Comparison of ENCODE assay signal across 9 cellular contexts in the genomic region with DNA sequence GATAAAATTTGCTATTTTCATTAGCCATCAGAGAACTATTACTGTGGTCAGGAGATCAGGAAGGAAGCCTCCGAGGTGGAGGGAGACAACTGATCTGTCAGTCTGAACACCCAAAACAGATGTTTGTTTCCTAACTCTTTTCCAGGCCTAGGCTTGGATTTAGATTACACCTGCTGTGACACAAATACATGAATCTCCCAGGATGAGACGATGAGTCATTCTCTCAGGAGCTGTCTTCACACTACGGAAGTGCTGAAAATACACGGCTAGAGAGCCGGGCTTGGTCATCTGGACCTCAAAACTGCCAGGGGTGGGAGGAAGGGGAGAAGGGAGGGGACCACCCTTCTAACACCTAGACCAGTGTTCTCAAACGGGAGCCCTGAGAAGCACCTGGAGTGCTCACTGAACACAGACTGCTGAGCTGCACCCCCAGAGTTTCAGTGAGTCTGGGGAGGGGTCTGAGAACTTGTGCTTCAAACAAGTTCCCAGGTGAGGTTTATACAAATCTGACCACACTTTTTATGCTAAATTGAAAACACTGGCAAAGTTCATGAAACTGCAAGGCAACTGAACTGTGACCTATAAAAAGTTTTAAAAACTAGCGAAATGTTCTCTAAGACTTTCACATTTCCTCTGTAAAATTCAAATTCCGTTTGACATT.
DNase-seq lines count a peak whose midpoint lies in the region; ATAC-seq and TF ChIP-seq lines count a peak whose summit lies in the region.
"Had no signal": no experiment of that assay in that cellular context is flagged by ENCODE, and none has a peak within 500 bp of the region (broad histone marks: within the 10 kb centered on the region; RNA-seq: fewer than 3 reads in every experiment).

No MANE protein-coding gene starts in this region.

- H3K9me3 ChIP-seq in CD4-positive, alpha-beta T cell (ENCODE audit: control insufficient read depth, low read length): no peaks in the 10 kb centered on the region

- DNase-seq in NCI-H345 treated with DMSO at 0.1 percent for 48 hours (lab: John Stamatoyannopoulos, UW; ENCODE audit: unreplicated experiment): peak; percentile 9
- no peak for DNase-seq in progenitor cell of endocrine pancreas (ENCODE audit: low spot score, unreplicated experiment)
- no peak for DNase-seq in NCI-H526 treated with DMSO at 0.1 percent for 48 hours (lab: John Stamatoyannopoulos, UW)
- DNase-seq in CD4-positive, alpha-beta T cell: no peak
- no peak for DNase-seq in GDM1 (lab: John Stamatoyannopoulos, UW)
- DNase-seq: stimulated activated CD4-positive, alpha-beta T cell treated with anti-CD3 and anti-CD28 coated beads, Interleukin-4, amount 100 ng/mL, for 4 hours had no signal

- H3K27ac ChIP-seq in CD4-positive, alpha-beta T cell (ENCODE audit: low read depth, low read length): no peak overlapping the region

- H3K27ac Mint-ChIP-seq in progenitor cell of endocrine pancreas: peak overlapping the region; percentile 8
- H3K27ac Mint-ChIP-seq in CD4-positive, alpha-beta T cell: no peak overlapping the region

- no peaks in the 10 kb centered on the region for H3K36me3 Mint-ChIP-seq in progenitor cell of endocrine pancreas (ENCODE audit: insufficient read depth)
- H3K36me3 Mint-ChIP-seq in CD4-positive, alpha-beta T cell (ENCODE audit: low read depth): no peaks in the 10 kb centered on the region

- no peaks in the 10 kb centered on the region for H3K27me3 Mint-ChIP-seq in progenitor cell of endocrine pancreas
- no peaks in the 10 kb centered on the region for H3K27me3 Mint-ChIP-seq in CD4-positive, alpha-beta T cell

- peaks cover 46% of the 10 kb centered on the region for H3K4me1 Mint-ChIP-seq in progenitor cell of endocrine pancreas (ENCODE audit: low read depth)
- H3K4me1 Mint-ChIP-seq in CD4-positive, alpha-beta T cell (ENCODE audit: low read depth): peaks cover 5% of the 10 kb centered on the region

- no peaks in the 10 kb centered on the region for H3K9me3 Mint-ChIP-seq in progenitor cell of endocrine pancreas (ENCODE audit: low read depth)
- no peaks in the 10 kb centered on the region for H3K9me3 Mint-ChIP-seq in CD4-positive, alpha-beta T cell

- intact Hi-C loops in CD4-positive, alpha-beta T cell (cut with DNase I, micrococcal nuclease): no loop called here

- H3K27me3 ChIP-seq in CD4-positive, alpha-beta T cell (ENCODE audit: control insufficient read depth, insufficient read depth, low read length): no peaks in the 10 kb centered on the region

- peak; percentile 28 for ATAC-seq in GM19035 (IDR thresholded peaks at IDR 0.05; ENCODE audit: unreplicated experiment)
- ATAC-seq in HG02884 (IDR thresholded peaks at IDR 0.05; ENCODE audit: unreplicated experiment): peak; percentile 20
- no peak for ATAC-seq in CD4-positive, alpha-beta T cell (ENCODE audit: poor library complexity)
- no peak for ATAC-seq in GM21526 (IDR thresholded peaks at IDR 0.05; ENCODE audit: low FRiP score, unreplicated experiment)

- no peak overlapping the region for H3K4me3 Mint-ChIP-seq in progenitor cell of endocrine pancreas (ENCODE audit: low read depth)
- no peak overlapping the region for H3K4me3 Mint-ChIP-seq in CD4-positive, alpha-beta T cell

- POLR2A ChIA-PET in CD4-positive, alpha-beta T cell (lab: Charles Lee): no interaction called here

- CTCF ChIA-PET in CD4-positive, alpha-beta T cell (lab: Charles Lee): no interaction called here

- no peak for TF ChIP-seq CTCF in progenitor cell of endocrine pancreas (IDR thresholded peaks at IDR 0.05; ENCODE audit: unreplicated experiment)
- TF ChIP-seq CTCF in CD4-positive, alpha-beta T cell (IDR thresholded peaks at IDR 0.05): no peak

Comparison
In these comparisons a context has a peak if more than half of its experiments do, and no peak if none do; other contexts are left out.
1. ATAC-seq: peak in GM19035 (single experiment) and HG02884 (single experiment); none in CD4-positive, alpha-beta T cell (single experiment) and GM21526 (single experiment).